8 cellular contexts compared by ENCODE assay signal in genomic region chr3:154323921-154324738, GRCh38. TPM values are rescaled to one million over a fixed set of nuclear protein-coding genes. Genes with fewer than 3 reads are reported as not detected.
DNase-seq lines count a peak whose midpoint lies in the region; ATAC-seq and TF ChIP-seq lines count a peak whose summit lies in the region.

A gene with protein sequence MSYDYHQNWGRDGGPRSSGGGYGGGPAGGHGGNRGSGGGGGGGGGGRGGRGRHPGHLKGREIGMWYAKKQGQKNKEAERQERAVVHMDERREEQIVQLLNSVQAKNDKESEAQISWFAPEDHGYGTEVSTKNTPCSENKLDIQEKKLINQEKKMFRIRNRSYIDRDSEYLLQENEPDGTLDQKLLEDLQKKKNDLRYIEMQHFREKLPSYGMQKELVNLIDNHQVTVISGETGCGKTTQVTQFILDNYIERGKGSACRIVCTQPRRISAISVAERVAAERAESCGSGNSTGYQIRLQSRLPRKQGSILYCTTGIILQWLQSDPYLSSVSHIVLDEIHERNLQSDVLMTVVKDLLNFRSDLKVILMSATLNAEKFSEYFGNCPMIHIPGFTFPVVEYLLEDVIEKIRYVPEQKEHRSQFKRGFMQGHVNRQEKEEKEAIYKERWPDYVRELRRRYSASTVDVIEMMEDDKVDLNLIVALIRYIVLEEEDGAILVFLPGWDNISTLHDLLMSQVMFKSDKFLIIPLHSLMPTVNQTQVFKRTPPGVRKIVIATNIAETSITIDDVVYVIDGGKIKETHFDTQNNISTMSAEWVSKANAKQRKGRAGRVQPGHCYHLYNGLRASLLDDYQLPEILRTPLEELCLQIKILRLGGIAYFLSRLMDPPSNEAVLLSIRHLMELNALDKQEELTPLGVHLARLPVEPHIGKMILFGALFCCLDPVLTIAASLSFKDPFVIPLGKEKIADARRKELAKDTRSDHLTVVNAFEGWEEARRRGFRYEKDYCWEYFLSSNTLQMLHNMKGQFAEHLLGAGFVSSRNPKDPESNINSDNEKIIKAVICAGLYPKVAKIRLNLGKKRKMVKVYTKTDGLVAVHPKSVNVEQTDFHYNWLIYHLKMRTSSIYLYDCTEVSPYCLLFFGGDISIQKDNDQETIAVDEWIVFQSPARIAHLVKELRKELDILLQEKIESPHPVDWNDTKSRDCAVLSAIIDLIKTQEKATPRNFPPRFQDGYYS (minus strand): TSS chr3:154324487. CDS start chr3:154324416, 71 bp downstream.

- H3K27ac ChIP-seq in ascending aorta (peak within 1 kb of the TSS; percentile 79 to 90), rectal smooth muscle tissue (ENCODE audit: low read depth, low read length) (peak within 1 kb of the TSS; percentile 81), aorta (ENCODE audit: low read depth in 1 of 2, low read length in 2 of 2) (peak within 1 kb of the TSS; percentile 33 to 35)

- DNase-seq in NCI-H187 treated with DMSO at 0.1 percent for 48 hours (lab: John Stamatoyannopoulos, UW) (peak; percentile 52), ascending aorta (ENCODE audit: low spot score in 2 of 2) (peak; percentile 66 to 94), hepatic stellate cell (ENCODE audit: low spot score) (peak; percentile 84), aorta (peak; percentile 95 to 96)

- no peaks in the 10 kb centered on the region for H3K27me3 ChIP-seq in ascending aorta
- no peaks in the 10 kb centered on the region for H3K27me3 ChIP-seq in rectal smooth muscle tissue (ENCODE audit: control insufficient read depth, insufficient read depth, low read length)
- H3K27me3 ChIP-seq in aorta (ENCODE audit: control insufficient read depth in 1 of 2, insufficient read depth in 2 of 2, low read length in 1 of 2): no peaks in the 10 kb centered on the region

- H3K4me1 ChIP-seq in ascending aorta: peaks cover 0 to 19% of the 10 kb centered on the region in 2 donors
- H3K4me1 ChIP-seq in rectal smooth muscle tissue (ENCODE audit: control insufficient read depth, insufficient read depth, low read length): peaks cover 3% of the 10 kb centered on the region
- peaks cover 5 to 10% of the 10 kb centered on the region in 2 donors for H3K4me1 ChIP-seq in aorta (ENCODE audit: control insufficient read depth in 1 of 2, insufficient read depth in 2 of 2, low read length in 2 of 2)

- H3K9me3 ChIP-seq in ascending aorta: no peaks in the 10 kb centered on the region
- H3K9me3 ChIP-seq in aorta (ENCODE audit: control insufficient read depth, low read length): no peaks in the 10 kb centered on the region

- ATAC-seq in GM18502 (IDR thresholded peaks at IDR 0.05; ENCODE audit: poor library complexity, unreplicated experiment) (peak; percentile 96), HG02970 (IDR thresholded peaks at IDR 0.05; ENCODE audit: low FRiP score, unreplicated experiment) (peak; percentile 94), aorta (ENCODE audit: low FRiP score) (peak; percentile 96)

- intact Hi-C loops in T-helper 2 cell treated with Interferon-gamma antibody and Interleukin-4, amounts not matched to agents 100 ng/mL and 5 ng/mL, for 36 hours (cut with micrococcal nuclease): loop anchor here (1.0 to 10.0 kb wide), 5 partner anchors 203 to 1548 kb away; partner anchors contain the start of genes ARHGEF26, GMPS, RAP2B and SLC33A1
- intact Hi-C loops in ascending aorta (cut with DNase I) (loop anchor here (5.0 kb wide), 1 partner anchor 1162 kb away; the partner anchor contains the start of gene RAP2B), aorta (cut with DNase I) (no loop called here)

- 0 to 1% methylated on average over 44 of the region's 44 CpGs for WGBS in aorta, 2 donors

- peak within 1 kb of the TSS; percentile 83 for H3K9ac ChIP-seq in rectal smooth muscle tissue (ENCODE audit: low read length)

- peak within 1 kb of the TSS; percentile 73 to 82 for H3K4me3 ChIP-seq in ascending aorta
- H3K4me3 ChIP-seq in rectal smooth muscle tissue (ENCODE audit: low read length): peak within 1 kb of the TSS; percentile 97
- peak within 1 kb of the TSS; percentile 77 to 92 for H3K4me3 ChIP-seq in aorta (ENCODE audit: low read length in 2 of 2)

- TF ChIP-seq CTCF in ascending aorta (IDR thresholded peaks at IDR 0.05): no peak

- H3K36me3 ChIP-seq in ascending aorta: no peaks in the 10 kb centered on the region
- H3K36me3 ChIP-seq in rectal smooth muscle tissue (ENCODE audit: control insufficient read depth, insufficient read depth, low read length): peaks cover 2% of the 10 kb centered on the region
- no peaks in the 10 kb centered on the region for H3K36me3 ChIP-seq in aorta (ENCODE audit: control insufficient read depth in 1 of 2, insufficient read depth in 2 of 2, low read length in 1 of 2)

RNA-seq across cellular contexts. Expression of the gene that starts here (rescaled TPM):
- total RNA-seq in T-helper 2 cell treated with Interferon-gamma antibody and Interleukin-4, amounts not matched to agents 100 ng/mL and 5 ng/mL, for 36 hours: 71.1 and 81.9 TPM in 2 replicates
- 16.8 TPM for total RNA-seq in ascending aorta
- 10 to 100 TPM; 82.9 to 86.4 TPM for total RNA-seq in aorta
- polyA plus RNA-seq in aorta: 10 to 100 TPM; 15.0 to 43.0 TPM

Comparison
In these comparisons a context has a peak if more than half of its experiments do, and no peak if none do; other contexts are left out.
1. Peak in every context shown above with its lines: DNase-seq, ATAC-seq, H3K4me3 ChIP-seq and H3K27ac ChIP-seq.
2. H3K27ac ChIP-seq: peak in every context shown above with its lines; median percentile 84 in ascending aorta; 81 in rectal smooth muscle tissue; 34 in aorta.
3. intact Hi-C loops: an anchor here in T-helper 2 cell treated with Interferon-gamma antibody and Interleukin-4, amounts not matched to agents 100 ng/mL and 5 ng/mL, for 36 hours (1.0 to 10.0 kb wide) and ascending aorta (5.0 kb wide); none called in aorta.